In genomic region chr6:36691011-36691410, GRCh38 we compare ENCODE assay signal across 18 cellular contexts. TPM values are rescaled to one million over a fixed set of nuclear protein-coding genes. Genes with fewer than 3 reads are reported as not detected.
DNase-seq lines count a peak whose midpoint lies in the region; ATAC-seq and TF ChIP-seq lines count a peak whose summit lies in the region.
"Had no signal": no experiment of that assay in that cellular context is flagged by ENCODE, and none has a peak within 500 bp of the region (broad histone marks: within the 10 kb centered on the region; RNA-seq: fewer than 3 reads in every experiment).

No MANE protein-coding gene starts in this region.

- no peak overlapping the region for H3K4me3 ChIP-seq in CD4-positive, alpha-beta memory T cell (ENCODE audit: low read length in 2 of 2)
- no peak overlapping the region for H3K4me3 ChIP-seq in trophoblast cell (ENCODE audit: low read depth, low read length)
- H3K4me3 ChIP-seq: A549, GM23338, K562 had no signal

- H2BK120ac ChIP-seq in trophoblast cell (ENCODE audit: insufficient read depth, low read length, poor library complexity): no peak overlapping the region

- H3K27ac Mint-ChIP-seq in activated T-cell treated with anti-CD3 and anti-CD28 coated beads, Interleukin-2, amount 50 U/mL, for 72 hours: no peak overlapping the region
- peak overlapping the region in 6 of 7 donors; percentile 43 to 92 (median 82) for H3K27ac Mint-ChIP-seq in CD4-positive, alpha-beta memory T cell
- H3K27ac Mint-ChIP-seq in activated CD4-positive, alpha-beta memory T cell treated with anti-CD3 and anti-CD28 coated beads, Interleukin-2, amount 10 ng/mL, durations not matched to agents 7 days and 5 days: peak overlapping the region; percentile 86
- no peak overlapping the region for H3K27ac Mint-ChIP-seq in HFFc6
- H3K27ac Mint-ChIP-seq: GM23338 had no signal

- H3K9ac ChIP-seq in trophoblast cell (ENCODE audit: low read length): no peak overlapping the region

- H3K9me3 ChIP-seq in CD4-positive, alpha-beta memory T cell (ENCODE audit: control insufficient read depth in 1 of 2, low read length in 2 of 2): no peaks in the 10 kb centered on the region
- no peaks in the 10 kb centered on the region for H3K9me3 ChIP-seq in trophoblast cell (ENCODE audit: insufficient read depth, low read depth, low read length)
- H3K9me3 ChIP-seq: A549 had no signal

- H3K23ac ChIP-seq in trophoblast cell (ENCODE audit: low read length): no peak overlapping the region

- no peak overlapping the region for H2BK5ac ChIP-seq in trophoblast cell (ENCODE audit: low read depth, low read length, poor library complexity)

- POLR2A ChIA-PET in CD4-positive, alpha-beta memory T cell (lab: Charles Lee; ENCODE audit: partially characterized antibody): interaction anchor here (1.1 to 2.2 kb wide), 2 partner anchors 9 to 11 kb away, joined by 3 to 15 read pairs; partner anchors contain the start of gene CDKN1A
- POLR2A ChIA-PET in activated CD4-positive, alpha-beta memory T cell treated with anti-CD3 and anti-CD28 coated beads, Interleukin-2, amount 10 ng/mL, durations not matched to agents 7 days and 5 days (lab: Charles Lee): interaction anchor here (1.0 to 6.7 kb wide), 2 partner anchors 10 to 267 kb away, joined by 3 to 77 read pairs; partner anchors contain the start of gene CDKN1A

- H3K9me3 Mint-ChIP-seq in activated T-cell treated with anti-CD3 and anti-CD28 coated beads, Interleukin-2, amount 50 U/mL, for 72 hours: no peaks in the 10 kb centered on the region
- no peaks in the 10 kb centered on the region for H3K9me3 Mint-ChIP-seq in CD4-positive, alpha-beta memory T cell
- H3K9me3 Mint-ChIP-seq in activated CD4-positive, alpha-beta memory T cell treated with anti-CD3 and anti-CD28 coated beads, Interleukin-2, amount 10 ng/mL, durations not matched to agents 7 days and 5 days: no peaks in the 10 kb centered on the region
- no peaks in the 10 kb centered on the region for H3K9me3 Mint-ChIP-seq in HFFc6
- H3K9me3 Mint-ChIP-seq: GM23338 had no signal

- no CpG with 5 or more reads among the region's 4 CpGs for WGBS in trophoblast cell (ENCODE audit: extremely low coverage, insufficient coverage, insufficient read length)

- H3K27me3 Mint-ChIP-seq in activated T-cell treated with anti-CD3 and anti-CD28 coated beads, Interleukin-2, amount 50 U/mL, for 72 hours (ENCODE audit: low read depth): no peaks in the 10 kb centered on the region
- no peaks in the 10 kb centered on the region for H3K27me3 Mint-ChIP-seq in CD4-positive, alpha-beta memory T cell
- H3K27me3 Mint-ChIP-seq in activated CD4-positive, alpha-beta memory T cell treated with anti-CD3 and anti-CD28 coated beads, Interleukin-2, amount 10 ng/mL, durations not matched to agents 7 days and 5 days: no peaks in the 10 kb centered on the region
- peaks cover 18% of the 10 kb centered on the region for H3K27me3 Mint-ChIP-seq in HFFc6 (ENCODE audit: insufficient read depth)

- DNase-seq in activated T-cell treated with anti-CD3 and anti-CD28 coated beads, Interleukin-2, amount 50 U/mL, for 72 hours: no peak
- no peak for DNase-seq in activated T-cell treated with anti-CD3 and anti-CD28 coated beads, Interleukin-2, amount 50 U/mL, for 1 hour
- DNase-seq in CD4-positive, alpha-beta memory T cell: no peak
- no peak for DNase-seq in activated CD4-positive, alpha-beta memory T cell treated with anti-CD3 and anti-CD28 coated beads, Interleukin-2, amount 10 ng/mL, durations not matched to agents 7 days and 5 days
- peak; percentile 71 to 93 for DNase-seq in trophoblast cell
- no peak for DNase-seq in effector CD8-positive, alpha-beta T cell (lab: John Stamatoyannopoulos, UW)
- DNase-seq in HFFc6: no peak
- DNase-seq: COR-L47, GF-D8, NCI-H1436, NCI-H2029 treated with DMSO at 0.1 percent for 48 hours, NCI-H748 treated with DMSO at 0.1 percent for 48 hours had no signal

- H4K12ac ChIP-seq in trophoblast cell (ENCODE audit: low read depth, low read length): no peak overlapping the region

- H3K4ac ChIP-seq in trophoblast cell (ENCODE audit: low read depth, low read length): no peak overlapping the region

- no peak overlapping the region for H4K8ac ChIP-seq in trophoblast cell (ENCODE audit: low read depth, low read length)

- peaks cover 20% of the 10 kb centered on the region for H3K4me1 ChIP-seq in CD4-positive, alpha-beta memory T cell (ENCODE audit: insufficient read depth, low read length)
- H3K4me1 ChIP-seq in trophoblast cell (ENCODE audit: control insufficient read depth in 1 of 2, insufficient read depth in 2 of 2, low read length in 2 of 2): peaks cover 3% of the 10 kb centered on the region in 2 experiments
- H3K4me1 ChIP-seq: A549 had no signal

- ATAC-seq in activated T-cell treated with anti-CD3 and anti-CD28 coated beads, Interleukin-2, amount 50 U/mL, for 72 hours (replicated peaks in 1 of 2): peak; percentile 35 to 42
- ATAC-seq: GM23338, HCT116, K562 had no signal

- CTCF ChIA-PET in CD4-positive, alpha-beta memory T cell (lab: Charles Lee; ENCODE audit: partially characterized antibody): interaction anchor here (0.6 to 3.1 kb wide), 4 partner anchors 11 to 92 kb away, joined by 3 to 18 read pairs (median 6); no protein-coding TSS in a partner anchor
- CTCF ChIA-PET in activated CD4-positive, alpha-beta memory T cell treated with anti-CD3 and anti-CD28 coated beads, Interleukin-2, amount 10 ng/mL, durations not matched to agents 7 days and 5 days (lab: Charles Lee): interaction anchor here (0.9 to 2.6 kb wide), 5 partner anchors 9 to 76 kb away, joined by 3 to 18 read pairs (median 7); no protein-coding TSS in a partner anchor

- H3K79me1 ChIP-seq in trophoblast cell (ENCODE audit: low read length): no peaks in the 10 kb centered on the region

- no peak overlapping the region for H3K14ac ChIP-seq in trophoblast cell (ENCODE audit: low read length)

- H3K4me1 Mint-ChIP-seq in activated T-cell treated with anti-CD3 and anti-CD28 coated beads, Interleukin-2, amount 50 U/mL, for 72 hours (ENCODE audit: low read depth): peaks cover 59% of the 10 kb centered on the region
- peaks cover 16 to 47% (median 27%) of the 10 kb centered on the region in 4 donors for H3K4me1 Mint-ChIP-seq in CD4-positive, alpha-beta memory T cell
- H3K4me1 Mint-ChIP-seq in activated CD4-positive, alpha-beta memory T cell treated with anti-CD3 and anti-CD28 coated beads, Interleukin-2, amount 10 ng/mL, durations not matched to agents 7 days and 5 days: peaks cover 59% of the 10 kb centered on the region
- H3K4me1 Mint-ChIP-seq in HFFc6 (ENCODE audit: low read depth): peaks cover 6% of the 10 kb centered on the region

- H3K79me2 ChIP-seq in trophoblast cell (ENCODE audit: control insufficient read depth, insufficient read depth, low read length, poor library complexity): no peaks in the 10 kb centered on the region

- H3K4me2 ChIP-seq in trophoblast cell (ENCODE audit: low read length): no peak overlapping the region
- H3K4me2 ChIP-seq: A549, GM23338 had no signal

- no peak overlapping the region for H2BK12ac ChIP-seq in trophoblast cell (ENCODE audit: low read length)

- peaks cover 0 to 4% of the 10 kb centered on the region in 2 donors for H3K36me3 Mint-ChIP-seq in activated T-cell treated with anti-CD3 and anti-CD28 coated beads, Interleukin-2, amount 50 U/mL, for 72 hours (ENCODE audit: insufficient read depth in 2 of 2)
- H3K36me3 Mint-ChIP-seq in CD4-positive, alpha-beta memory T cell: peaks cover 0 to 4% of the 10 kb centered on the region in 2 donors
- peaks cover 28% of the 10 kb centered on the region for H3K36me3 Mint-ChIP-seq in activated CD4-positive, alpha-beta memory T cell treated with anti-CD3 and anti-CD28 coated beads, Interleukin-2, amount 10 ng/mL, durations not matched to agents 7 days and 5 days (ENCODE audit: low read depth)
- peaks cover under 1% of the 10 kb centered on the region; the same call in 1 of the 2 replicates for H3K36me3 Mint-ChIP-seq in HFFc6 (ENCODE audit: low read depth)

- H3K27me3 ChIP-seq in CD4-positive, alpha-beta memory T cell (ENCODE audit: insufficient read depth, low read length): no peaks in the 10 kb centered on the region
- no peaks in the 10 kb centered on the region for H3K27me3 ChIP-seq in trophoblast cell (ENCODE audit: insufficient read depth, low read length)

- H4K91ac ChIP-seq in trophoblast cell (ENCODE audit: low read depth, low read length): no peak overlapping the region

- no peak overlapping the region for H3K27ac ChIP-seq in CD4-positive, alpha-beta memory T cell (ENCODE audit: low read depth, low read length)
- no peak overlapping the region for H3K27ac ChIP-seq in trophoblast cell (ENCODE audit: low read depth, low read length)
- H3K27ac ChIP-seq: A549 had no signal

- TF ChIP-seq CTCF in HFFc6 (IDR thresholded peaks at IDR 0.05): no peak

- H3K18ac ChIP-seq in trophoblast cell (ENCODE audit: low read length): no peak overlapping the region

- intact Hi-C loops in CD4-positive, alpha-beta memory T cell (cut with micrococcal nuclease): no loop called here

- H3K36me3 ChIP-seq in CD4-positive, alpha-beta memory T cell (ENCODE audit: insufficient read depth, low read length): no peaks in the 10 kb centered on the region
- H3K36me3 ChIP-seq in trophoblast cell (ENCODE audit: control insufficient read depth in 1 of 2, insufficient read depth in 2 of 2, low read length in 2 of 2): peaks cover 11% of the 10 kb centered on the region in 2 experiments

- H3K4me3 Mint-ChIP-seq in activated T-cell treated with anti-CD3 and anti-CD28 coated beads, Interleukin-2, amount 50 U/mL, for 72 hours: no peak overlapping the region
- peak overlapping the region in 1 of 8 donors; percentile 3 for H3K4me3 Mint-ChIP-seq in CD4-positive, alpha-beta memory T cell
- H3K4me3 Mint-ChIP-seq in activated CD4-positive, alpha-beta memory T cell treated with anti-CD3 and anti-CD28 coated beads, Interleukin-2, amount 10 ng/mL, durations not matched to agents 7 days and 5 days: no peak overlapping the region
- H3K4me3 Mint-ChIP-seq in HFFc6: no peak overlapping the region
- H3K4me3 Mint-ChIP-seq: CD14-positive monocyte, GM23338 had no signal

- no peak overlapping the region for H2AFZ ChIP-seq in trophoblast cell (ENCODE audit: insufficient read depth, low read length, poor library complexity)
- H2AFZ ChIP-seq: GM23338 had no signal

- no peak overlapping the region for H2AK5ac ChIP-seq in trophoblast cell (ENCODE audit: low read length)

RNA-seq across cellular contexts. Expression of gene RAB44, which starts 6.6 kb away (rescaled TPM):
- under 1 TPM; 0.05 to 0.09 TPM for total RNA-seq in activated T-cell treated with anti-CD3 and anti-CD28 coated beads, Interleukin-2, amount 50 U/mL, for 72 hours
- total RNA-seq in CD4-positive, alpha-beta memory T cell: not detected
- not detected for polyA plus RNA-seq in CD4-positive, alpha-beta memory T cell
- total RNA-seq in activated CD4-positive, alpha-beta memory T cell treated with anti-CD3 and anti-CD28 coated beads, Interleukin-2, amount 10 ng/mL, durations not matched to agents 7 days and 5 days: under 1 TPM; 0.15 to 0.25 TPM
- polyA plus RNA-seq in trophoblast cell (2013): 0.01 TPM in 2 replicates
- under 1 TPM in 2 of 6 experiments, not detected in 4; 0.26 to 0.45 TPM for total RNA-seq in HFFc6 (2021; fragmentation: NEBNext Ultra II Directional; extraction: Animal tissue kit (Norgen Biotek cat#: 25700))
- total RNA-seq: GM23338, K562, NCI-H460 had no signal
- polyA plus RNA-seq: GM23338, K562 had no signal

RNA-seq across cellular contexts. Expression of gene CDKN1A, which starts 12.5 kb away (rescaled TPM):
- 10 to 100 TPM; 59.9 to 60.4 TPM for total RNA-seq in activated T-cell treated with anti-CD3 and anti-CD28 coated beads, Interleukin-2, amount 50 U/mL, for 72 hours
- total RNA-seq in CD4-positive, alpha-beta memory T cell: 10 to 100 TPM; 10.5 to 12.9 TPM
- polyA plus RNA-seq in CD4-positive, alpha-beta memory T cell: 10 to 100 TPM in 1 of 2 donors, 1 to 10 TPM in 1; 3.3 to 20.6 TPM
- total RNA-seq in activated CD4-positive, alpha-beta memory T cell treated with anti-CD3 and anti-CD28 coated beads, Interleukin-2, amount 10 ng/mL, durations not matched to agents 7 days and 5 days: 100 to 1,000 TPM; 107 to 109 TPM
- polyA plus RNA-seq in trophoblast cell (2013): 171 and 186 TPM in 2 replicates
- total RNA-seq in HFFc6 (2021; fragmentation: NEBNext Ultra II Directional; extraction: Animal tissue kit (Norgen Biotek cat#: 25700)): 100 to 1,000 TPM; 496 to 872 (median 617) TPM

Comparison
In these comparisons a context has a peak if more than half of its experiments do, and no peak if none do; other contexts are left out.
1. DNase-seq: peak in trophoblast cell (2 of 2); none in activated T-cell treated with anti-CD3 and anti-CD28 coated beads, Interleukin-2, amount 50 U/mL, for 72 hours (0 of 2), activated T-cell treated with anti-CD3 and anti-CD28 coated beads, Interleukin-2, amount 50 U/mL, for 1 hour (single experiment), CD4-positive, alpha-beta memory T cell (0 of 5), activated CD4-positive, alpha-beta memory T cell treated with anti-CD3 and anti-CD28 coated beads, Interleukin-2, amount 10 ng/mL, durations not matched to agents 7 days and 5 days (single experiment), effector CD8-positive, alpha-beta T cell (single experiment) and HFFc6 (single experiment).
2. H3K27ac Mint-ChIP-seq: peak in CD4-positive, alpha-beta memory T cell (6 of 7) and activated CD4-positive, alpha-beta memory T cell treated with anti-CD3 and anti-CD28 coated beads, Interleukin-2, amount 10 ng/mL, durations not matched to agents 7 days and 5 days (single experiment); none in activated T-cell treated with anti-CD3 and anti-CD28 coated beads, Interleukin-2, amount 50 U/mL, for 72 hours (single experiment) and HFFc6 (single experiment).
3. RNA of gene CDKN1A, which starts 12.5 kb away (total RNA-seq): 496 to 872 TPM in HFFc6; 107 to 109 TPM in activated CD4-positive, alpha-beta memory T cell treated with anti-CD3 and anti-CD28 coated beads, Interleukin-2, amount 10 ng/mL, durations not matched to agents 7 days and 5 days, 59.9 to 60.4 TPM in activated T-cell treated with anti-CD3 and anti-CD28 coated beads, Interleukin-2, amount 50 U/mL, for 72 hours and 10.5 to 12.9 TPM in CD4-positive, alpha-beta memory T cell; every median in the first group is over 4 times any median in the second.